8 cellular contexts compared by ENCODE assay signal in genomic region chr11:72239296-72239848, GRCh38. TPM values are rescaled to one million over a fixed set of nuclear protein-coding genes. Genes with fewer than 3 reads are reported as not detected.
DNase-seq lines count a peak whose midpoint lies in the region; ATAC-seq and TF ChIP-seq lines count a peak whose summit lies in the region.

No MANE protein-coding gene starts in this region.

- TF ChIP-seq CTCF in epithelial cell of proximal tubule (conservative IDR thresholded peaks at IDR 0.05; ENCODE audit: low read depth, low read length): no peak

- peak overlapping the region; percentile 37 for H3K4me3 ChIP-seq in epithelial cell of proximal tubule (ENCODE audit: low read depth, low read length)

- peaks cover 32 to 37% of the 10 kb centered on the region in 2 donors for H3K27me3 Mint-ChIP-seq in natural killer cell treated with Interleukin-12 subunit alpha and Interleukin-12 subunit beta and Interleukin-15 and Interleukin-18, amount 100 ng/mL, for 72 hours

- H3K4me1 Mint-ChIP-seq in natural killer cell treated with Interleukin-12 subunit alpha and Interleukin-12 subunit beta and Interleukin-15 and Interleukin-18, amount 100 ng/mL, for 72 hours (ENCODE audit: low read depth in 2 of 2): peaks cover 28 to 32% of the 10 kb centered on the region in 2 donors

- H3K36me3 Mint-ChIP-seq in natural killer cell treated with Interleukin-12 subunit alpha and Interleukin-12 subunit beta and Interleukin-15 and Interleukin-18, amount 100 ng/mL, for 72 hours: no peaks in the 10 kb centered on the region

- peak overlapping the region; percentile 59 for H3K4me3 Mint-ChIP-seq in natural killer cell treated with Interleukin-12 subunit alpha and Interleukin-12 subunit beta and Interleukin-15 and Interleukin-18, amount 100 ng/mL, for 72 hours

- no peaks in the 10 kb centered on the region for H3K9me3 Mint-ChIP-seq in natural killer cell treated with Interleukin-12 subunit alpha and Interleukin-12 subunit beta and Interleukin-15 and Interleukin-18, amount 100 ng/mL, for 72 hours

- DNase-seq in activated CD8-positive, alpha-beta memory T cell treated with anti-CD3 and anti-CD28 coated beads for 24 hours: peak; percentile 63
- DNase-seq in activated CD8-positive, alpha-beta memory T cell treated with anti-CD3 and anti-CD28 coated beads, Interleukin-2, amount 50 U/mL, for 4 hours: no peak
- DNase-seq in epithelial cell of proximal tubule (ENCODE audit: low read depth): no peak
- peak; percentile 73 for DNase-seq in natural killer cell treated with Interleukin-12 subunit alpha and Interleukin-12 subunit beta and Interleukin-15 and Interleukin-18, amount 100 ng/mL, for 72 hours (ENCODE audit: low spot score)
- DNase-seq in dermis blood vessel endothelial cell: no peak
- no peak for DNase-seq in occipital lobe (lab: John Stamatoyannopoulos, UW)

- ATAC-seq in natural killer cell treated with Interleukin-12 subunit alpha and Interleukin-12 subunit beta and Interleukin-15 and Interleukin-18, amount 100 ng/mL, for 72 hours: peak; percentile 65 to 84
- ATAC-seq in GM19467 (IDR thresholded peaks at IDR 0.05; ENCODE audit: unreplicated experiment): no peak

- no peak overlapping the region for H3K27ac Mint-ChIP-seq in natural killer cell treated with Interleukin-12 subunit alpha and Interleukin-12 subunit beta and Interleukin-15 and Interleukin-18, amount 100 ng/mL, for 72 hours

TF ChIP-seq in PFSK-1, 5 proteins besides CTCF, POLR2A, EP300 and RAD21:
- TF ChIP-seq SIN3A (IDR thresholded peaks at IDR 0.05; ENCODE audit: borderline replicate concordance, insufficient read depth, low read length) (no peak), POLR2AphosphoS5 (IDR thresholded peaks at IDR 0.05; ENCODE audit: low read depth, low read length) (0 out of 2 replicates have a peak, but pooled peaks have one; percentile 23)

RNA-seq across cellular contexts. Expression of gene PHOX2A, which starts 4.6 kb away (rescaled TPM):
- polyA plus RNA-seq in PFSK-1 (2012; ENCODE audit: insufficient read length, low read depth): not detected
- total RNA-seq in epithelial cell of proximal tubule: not detected in 2 replicates
- total RNA-seq in natural killer cell treated with Interleukin-12 subunit alpha and Interleukin-12 subunit beta and Interleukin-15 and Interleukin-18, amount 100 ng/mL, for 72 hours: not detected
- not detected in 2 replicates for total RNA-seq in dermis blood vessel endothelial cell
- not detected for total RNA-seq in occipital lobe

RNA-seq across cellular contexts. Expression of gene INPPL1, which starts 14.8 kb away (rescaled TPM):
- 266 TPM for polyA plus RNA-seq in PFSK-1 (2012; ENCODE audit: insufficient read length, low read depth)
- total RNA-seq in epithelial cell of proximal tubule (66.5 and 73.2 TPM in 2 replicates), dermis blood vessel endothelial cell (49.9 and 65.3 TPM in 2 replicates), occipital lobe (9.4 TPM)
- 100 to 1,000 TPM; 113 to 176 TPM for total RNA-seq in natural killer cell treated with Interleukin-12 subunit alpha and Interleukin-12 subunit beta and Interleukin-15 and Interleukin-18, amount 100 ng/mL, for 72 hours

RNA-seq across cellular contexts. Expression of gene FOLR2, which starts 22.8 kb away (rescaled TPM):
- not detected for polyA plus RNA-seq in PFSK-1 (2012; ENCODE audit: insufficient read length, low read depth)
- total RNA-seq in epithelial cell of proximal tubule: not detected in 2 replicates
- not detected for total RNA-seq in natural killer cell treated with Interleukin-12 subunit alpha and Interleukin-12 subunit beta and Interleukin-15 and Interleukin-18, amount 100 ng/mL, for 72 hours
- total RNA-seq in dermis blood vessel endothelial cell: not detected in 2 replicates
- total RNA-seq in occipital lobe: 5.8 TPM

RNA-seq across cellular contexts. Expression of gene FOLR1, which starts 47.4 kb away (rescaled TPM):
- not detected for polyA plus RNA-seq in PFSK-1 (2012; ENCODE audit: insufficient read length, low read depth)
- total RNA-seq in epithelial cell of proximal tubule (1.5 and 12.3 TPM in 2 replicates), dermis blood vessel endothelial cell (0.14 and 0.68 TPM in 2 replicates), occipital lobe (not detected)
- not detected for total RNA-seq in natural killer cell treated with Interleukin-12 subunit alpha and Interleukin-12 subunit beta and Interleukin-15 and Interleukin-18, amount 100 ng/mL, for 72 hours

Comparison
In these comparisons a context has a peak if more than half of its experiments do, and no peak if none do; other contexts are left out.
1. DNase-seq: peak in activated CD8-positive, alpha-beta memory T cell treated with anti-CD3 and anti-CD28 coated beads for 24 hours (single experiment) and natural killer cell treated with Interleukin-12 subunit alpha and Interleukin-12 subunit beta and Interleukin-15 and Interleukin-18, amount 100 ng/mL, for 72 hours (single experiment); none in activated CD8-positive, alpha-beta memory T cell treated with anti-CD3 and anti-CD28 coated beads, Interleukin-2, amount 50 U/mL, for 4 hours (single experiment), epithelial cell of proximal tubule (single experiment), dermis blood vessel endothelial cell (single experiment) and occipital lobe (single experiment).